ENCODE assay signal across 28 cellular contexts in the genomic region with DNA sequence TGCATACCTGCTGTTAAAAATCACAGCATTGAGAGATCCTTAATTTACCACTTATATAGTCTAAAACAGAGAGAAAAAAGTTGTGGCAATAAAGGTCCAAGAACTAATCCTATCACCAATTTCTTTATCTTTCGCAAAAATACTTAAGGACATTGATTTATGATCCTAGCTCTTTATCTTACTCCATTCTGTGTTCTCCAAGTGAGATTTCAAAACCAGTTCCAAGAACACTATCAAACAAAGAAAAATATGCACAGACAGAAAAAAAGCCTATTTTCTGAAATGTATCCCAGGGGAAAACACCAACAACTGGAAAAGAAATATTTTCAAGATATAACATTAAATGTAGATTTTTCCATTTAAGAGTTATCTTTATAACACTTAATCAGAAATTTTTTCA.
"Had no signal": no experiment of that assay in that cellular context is flagged by ENCODE, and none has a peak within 500 bp of the region (broad histone marks: within the 10 kb centered on the region; RNA-seq: fewer than 3 reads in every experiment).

No MANE protein-coding gene starts in this region.

- H3K4me3 ChIP-seq: neural progenitor cell, ovary, psoas muscle, right lobe of liver, sigmoid colon, suprapubic skin, testis, tibial artery, transverse colon, upper lobe of right lung, uterus had no signal

- H3K36me3 Mint-ChIP-seq: neural progenitor cell; stimulated activated memory B cell treated with anti-CD40 and anti-IgM and Interleukin-4, amounts not matched to agents 10 μg/mL and 1 μg/mL and 100 μg/mL, for 72 hours had no signal

- DNase-seq: naive thymus-derived CD8-positive, alpha-beta T cell; occipital lobe; ovary; posterior cingulate gyrus; psoas muscle; right cardiac atrium; right lobe of liver; sigmoid colon; small intestine; stimulated activated CD4-positive, alpha-beta T cell treated with anti-CD3 and anti-CD28 coated beads, Interleukin-15, amount 100 ng/mL, for 24 hours; stimulated activated CD4-positive, alpha-beta T cell treated with anti-CD3 and anti-CD28 coated beads, Interleukin-2, amount 100 ng/mL, for 24 hours; stimulated activated CD4-positive, alpha-beta T cell treated with anti-CD3 and anti-CD28 coated beads, Interleukin-2, amount 100 ng/mL, for 48 hours; stimulated activated CD4-positive, alpha-beta T cell treated with anti-CD3 and anti-CD28 coated beads, Interleukin-4, amount 100 ng/mL, for 24 hours; stimulated activated naive CD4-positive, alpha-beta T cell; stimulated activated naive CD8-positive, alpha-beta T cell treated with anti-CD3 and anti-CD28 coated beads, Interleukin-15, amount 100 ng/mL, for 72 hours; stimulated activated naive CD8-positive, alpha-beta T cell treated with anti-CD3 and anti-CD28 coated beads, Interleukin-15, Interleukin-2, amounts not matched to agents 100 U/mL and 50 U/mL, for 24 hours; substantia nigra; testis; tibial artery; transverse colon; upper lobe of right lung; uterus had no signal

- H3K27me3 Mint-ChIP-seq: natural killer cell treated with Interleukin-12 subunit alpha and Interleukin-12 subunit beta and Interleukin-15 and Interleukin-18, amount 100 ng/mL, for 72 hours; progenitor cell of endocrine pancreas; stimulated activated memory B cell treated with anti-CD40 and anti-IgM and Interleukin-4, amounts not matched to agents 10 μg/mL and 1 μg/mL and 100 μg/mL, for 72 hours; stimulated activated naive CD8-positive, alpha-beta T cell treated with anti-CD3 and anti-CD28 coated beads, Interleukin-15, amount 100 ng/mL, for 72 hours; type B pancreatic cell had no signal

- H3K27ac Mint-ChIP-seq: naive thymus-derived CD8-positive, alpha-beta T cell; natural killer cell treated with Interleukin-12 subunit alpha and Interleukin-12 subunit beta and Interleukin-15 and Interleukin-18, amount 100 ng/mL, for 72 hours; neural progenitor cell; progenitor cell of endocrine pancreas; stimulated activated memory B cell treated with anti-CD40 and anti-IgM and Interleukin-4, amounts not matched to agents 10 μg/mL and 1 μg/mL and 100 μg/mL, for 72 hours; stimulated activated naive CD8-positive, alpha-beta T cell treated with anti-CD3 and anti-CD28 coated beads, Interleukin-15, amount 100 ng/mL, for 72 hours; type B pancreatic cell had no signal

- H3K4me1 Mint-ChIP-seq: naive thymus-derived CD8-positive, alpha-beta T cell; neural progenitor cell; stimulated activated memory B cell treated with anti-CD40 and anti-IgM and Interleukin-4, amounts not matched to agents 10 μg/mL and 1 μg/mL and 100 μg/mL, for 72 hours; stimulated activated naive CD8-positive, alpha-beta T cell treated with anti-CD3 and anti-CD28 coated beads, Interleukin-15, amount 100 ng/mL, for 72 hours had no signal

- H3K4me3 Mint-ChIP-seq: naive thymus-derived CD8-positive, alpha-beta T cell; natural killer cell treated with Interleukin-12 subunit alpha and Interleukin-12 subunit beta and Interleukin-15 and Interleukin-18, amount 100 ng/mL, for 72 hours; neural progenitor cell; stimulated activated memory B cell treated with anti-CD40 and anti-IgM and Interleukin-4, amounts not matched to agents 10 μg/mL and 1 μg/mL and 100 μg/mL, for 72 hours; stimulated activated naive CD8-positive, alpha-beta T cell treated with anti-CD3 and anti-CD28 coated beads, Interleukin-15, amount 100 ng/mL, for 72 hours; type B pancreatic cell had no signal
